ENCODE assay signal across 27 cellular contexts in the genomic region with DNA sequence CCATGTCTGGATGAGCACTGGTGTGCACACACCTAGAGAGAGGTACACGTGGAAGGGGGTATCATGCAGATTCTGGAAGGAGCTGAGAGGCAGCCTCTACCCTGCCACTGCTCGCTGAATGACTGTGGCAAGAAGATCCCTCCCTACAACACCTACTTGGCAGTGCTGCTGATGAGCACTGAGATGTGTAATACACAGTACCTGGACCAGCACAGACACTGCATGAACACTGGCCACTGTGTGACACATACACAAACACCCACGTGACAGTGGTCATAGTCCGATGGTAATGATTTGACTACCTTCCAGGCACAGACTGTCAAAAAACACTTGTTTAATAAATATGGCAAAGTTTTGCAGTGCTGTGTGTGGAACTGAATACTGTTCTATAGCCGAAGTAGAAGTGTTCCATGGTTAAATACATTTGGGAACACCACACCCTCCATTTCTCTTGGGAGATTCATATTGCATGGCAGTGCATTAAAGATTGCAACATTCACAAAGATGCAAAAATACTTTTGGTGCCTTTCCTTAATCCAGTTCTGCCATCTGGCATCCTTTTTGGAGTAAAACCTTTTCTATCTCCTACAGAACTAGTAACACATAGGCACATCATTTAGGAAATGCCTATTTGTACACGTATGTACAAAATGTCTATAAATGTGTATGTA.
"Had no signal": no experiment of that assay in that cellular context is flagged by ENCODE, and none has a peak within 500 bp of the region (broad histone marks: within the 10 kb centered on the region; RNA-seq: fewer than 3 reads in every experiment).

No MANE protein-coding gene starts in this region.

- H3K4me3 ChIP-seq: dorsolateral prefrontal cortex, gastrocnemius medialis, hepatocyte, left lung, neural progenitor cell, prostate gland, right atrium auricular region, sigmoid colon, skin epidermis, suprapubic skin, transverse colon, upper lobe of right lung, vagina had no signal

- DNase-seq: cortex of kidney; dorsolateral prefrontal cortex; effector CD4-positive, alpha-beta T cell; foreskin fibroblast; gastrocnemius medialis; head of caudate nucleus; kidney; left lung; mesenchymal stem cell; midbrain; naive thymus-derived CD4-positive, alpha-beta T cell; nucleus accumbens; sigmoid colon; stimulated activated CD4-positive, alpha-beta T cell treated with anti-CD3 and anti-CD28 coated beads, Interleukin-15, amount 100 ng/mL, for 24 hours; stimulated activated CD4-positive, alpha-beta T cell treated with anti-CD3 and anti-CD28 coated beads, Interleukin-2, amount 100 ng/mL, for 48 hours; stimulated activated naive B cell treated with anti-CD40 and anti-IgM and Interleukin-4, amounts not matched to agents 10 μg/mL and 1 μg/mL and 100 μg/mL, for 72 hours; transverse colon; upper lobe of right lung had no signal

- H3K27me3 Mint-ChIP-seq: naive thymus-derived CD4-positive, alpha-beta T cell; stimulated activated naive B cell treated with anti-CD40 and anti-IgM and Interleukin-4, amounts not matched to agents 10 μg/mL and 1 μg/mL and 100 μg/mL, for 72 hours; stimulated activated naive CD8-positive, alpha-beta T cell treated with anti-CD3 and anti-CD28 coated beads, Interleukin-15, Interleukin-2, amounts not matched to agents 100 ng/mL and 50 ng/mL, for 24 hours had no signal

- H3K36me3 ChIP-seq: neural progenitor cell, prostate gland had no signal

- H3K9me3 ChIP-seq: gastrocnemius medialis, left lung, prostate gland, right atrium auricular region, sigmoid colon, suprapubic skin, transverse colon, upper lobe of right lung, vagina had no signal

- H3K4me1 Mint-ChIP-seq: nephron, neural progenitor cell had no signal

- H3K4me1 ChIP-seq: gastrocnemius medialis, left lung, neural progenitor cell, prostate gland, right atrium auricular region, sigmoid colon, suprapubic skin, transverse colon, upper lobe of right lung, vagina had no signal

- ATAC-seq: gastrocnemius medialis; left lung; naive thymus-derived CD4-positive, alpha-beta T cell; stimulated activated naive B cell treated with anti-CD40 and anti-IgM and Interleukin-4, amounts not matched to agents 10 μg/mL and 1 μg/mL and 100 μg/mL, for 72 hours; upper lobe of right lung had no signal

- FAIRE-seq: kidney had no signal

- H3K27ac Mint-ChIP-seq: nephron; neural progenitor cell; stimulated activated naive CD8-positive, alpha-beta T cell treated with anti-CD3 and anti-CD28 coated beads, Interleukin-15, Interleukin-2, amounts not matched to agents 100 ng/mL and 50 ng/mL, for 24 hours had no signal

- H3K27ac ChIP-seq: gastrocnemius medialis, hepatocyte, left lung, neural progenitor cell, prostate gland, right atrium auricular region, sigmoid colon, skin epidermis, suprapubic skin, transverse colon, upper lobe of right lung, vagina had no signal

- H3K27me3 ChIP-seq: dorsolateral prefrontal cortex, gastrocnemius medialis, hepatocyte, left lung, neural progenitor cell, right atrium auricular region, sigmoid colon, suprapubic skin, transverse colon, upper lobe of right lung, vagina had no signal

- H3K9me3 Mint-ChIP-seq: stimulated activated naive B cell treated with anti-CD40 and anti-IgM and Interleukin-4, amounts not matched to agents 10 μg/mL and 1 μg/mL and 100 μg/mL, for 72 hours; stimulated activated naive CD8-positive, alpha-beta T cell treated with anti-CD3 and anti-CD28 coated beads, Interleukin-15, Interleukin-2, amounts not matched to agents 100 ng/mL and 50 ng/mL, for 24 hours had no signal

- H3K4me3 Mint-ChIP-seq: naive thymus-derived CD4-positive, alpha-beta T cell; nephron; neural progenitor cell; stimulated activated naive B cell treated with anti-CD40 and anti-IgM and Interleukin-4, amounts not matched to agents 10 μg/mL and 1 μg/mL and 100 μg/mL, for 72 hours; stimulated activated naive CD8-positive, alpha-beta T cell treated with anti-CD3 and anti-CD28 coated beads, Interleukin-15, Interleukin-2, amounts not matched to agents 100 ng/mL and 50 ng/mL, for 24 hours had no signal
